ENCODE assay signal across 18 cellular contexts in the genomic region with DNA sequence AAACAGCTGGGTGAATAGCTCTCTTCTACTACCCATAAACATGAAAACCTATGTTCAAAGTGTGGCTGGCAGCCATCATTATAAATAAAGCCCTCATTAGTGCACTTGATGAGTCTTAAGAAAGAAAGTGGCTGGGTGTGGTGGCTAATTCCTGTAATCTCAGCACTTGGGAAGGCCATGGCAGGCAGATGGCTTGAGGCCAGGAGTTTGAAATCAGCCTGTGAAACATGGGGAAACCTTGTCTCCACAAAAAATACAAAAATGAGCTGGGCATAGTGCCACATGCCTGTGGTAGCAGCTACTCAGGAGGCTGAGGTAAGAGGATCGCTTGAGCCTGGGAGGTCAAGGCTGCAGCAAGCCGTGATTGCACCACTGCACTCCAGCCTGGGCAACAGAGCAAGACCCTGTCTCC. TPM values are rescaled to one million over a fixed set of nuclear protein-coding genes. Genes with fewer than 3 reads are reported as not detected.
DNase-seq lines count a peak whose midpoint lies in the region; ATAC-seq, FAIRE-seq and TF ChIP-seq lines count a peak whose summit lies in the region.
"Had no signal": no experiment of that assay in that cellular context is flagged by ENCODE, and none has a peak within 500 bp of the region (broad histone marks: within the 10 kb centered on the region; RNA-seq: fewer than 3 reads in every experiment).

No MANE protein-coding gene starts in this region.

- H3K27ac ChIP-seq in small intestine (ENCODE audit: low read depth in 1 of 2, low read length in 1 of 2) = peak overlapping the region in 1 of 2 donors; percentile 8
- H3K27ac ChIP-seq: 22Rv1, ovary had no signal

- ATAC-seq in HG03097 (IDR thresholded peaks at IDR 0.05; ENCODE audit: low FRiP score, unreplicated experiment) = no peak
- ATAC-seq: activated CD4-positive, CD25-positive, alpha-beta regulatory T cell treated with anti-CD3 and anti-CD28 coated beads, Interleukin-2, amount 50 U/mL, for 24 hours; activated T-cell treated with anti-CD3 and anti-CD28 coated beads, Interleukin-2, amount 50 U/mL, for 4 hours; Right ventricle myocardium inferior had no signal

- H3K4me1 ChIP-seq in small intestine (ENCODE audit: control insufficient read depth in 2 of 2, insufficient read depth in 1 of 2, low read depth in 1 of 2, low read length in 1 of 2) = no peaks in the 10 kb centered on the region

- no peak overlapping the region for H3K4me3 ChIP-seq in epithelial cell of esophagus (ENCODE audit: low read length)
- H3K4me3 ChIP-seq in small intestine (ENCODE audit: low read depth in 1 of 2, low read length in 2 of 2) = no peak overlapping the region
- H3K4me3 ChIP-seq: ovary had no signal

- DNase-seq in DMS 273 (lab: John Stamatoyannopoulos, UW; ENCODE audit: unreplicated experiment) = peak; percentile 40
- DNase-seq in DMS 273 treated with DMSO at 0.1 percent for 48 hours (lab: John Stamatoyannopoulos, UW) = no peak
- peak; percentile 72 for DNase-seq in NCI-H82 (lab: John Stamatoyannopoulos, UW)
- peak; percentile 57 for DNase-seq in epithelial cell of esophagus (ENCODE audit: low read depth)
- peak; percentile 70 for DNase-seq in small intestine
- DNase-seq in NCI-H2107 treated with DMSO at 0.1 percent for 48 hours (lab: John Stamatoyannopoulos, UW; ENCODE audit: unreplicated experiment) = no peak
- no peak for DNase-seq in T-helper 1 cell
- DNase-seq: activated T-cell treated with anti-CD3 and anti-CD28 coated beads, Interleukin-2, amount 50 U/mL, for 4 hours; DND-41; foreskin melanocyte; NCI-H1930; ovary; stimulated activated CD4-positive, alpha-beta T cell treated with anti-CD3 and anti-CD28 coated beads, Interleukin-2, amount 100 ng/mL, for 48 hours; stimulated activated naive CD4-positive, alpha-beta T cell treated with Interleukin-2 at 50 U/mL for 16 hours had no signal

- H3K36me3 ChIP-seq in small intestine (ENCODE audit: control insufficient read depth in 2 of 2, insufficient read depth in 2 of 2, low read length in 2 of 2) = no peaks in the 10 kb centered on the region
- H3K36me3 ChIP-seq: ovary had no signal

- no peak for TF ChIP-seq CTCF in epithelial cell of esophagus (IDR thresholded peaks at IDR 0.05; ENCODE audit: insufficient read depth, low read depth, low read length, missing control alignments)

- H3K9me3 ChIP-seq in small intestine (ENCODE audit: control insufficient read depth, low read depth) = no peaks in the 10 kb centered on the region
- H3K9me3 ChIP-seq: ovary had no signal

- 6 to 56% (median 39%) methylated on average over 2 of the region's 2 CpGs for WGBS in small intestine, 3 donors

- no peak for FAIRE-seq in small intestine (lab: Jason Lieb, UNC)

- H3K27me3 ChIP-seq in small intestine (ENCODE audit: control insufficient read depth in 2 of 2, insufficient read depth in 2 of 2, low read length in 2 of 2) = no peaks in the 10 kb centered on the region
- H3K27me3 ChIP-seq: ovary had no signal

RNA-seq across cellular contexts. Expression of a gene that starts 28.3 kb away (rescaled TPM):
- polyA plus RNA-seq in small intestine = 1 to 10 TPM; 5.7 to 8.5 (median 7.6) TPM

RNA-seq across cellular contexts. Expression of a gene that starts 45.6 kb away (rescaled TPM):
- polyA plus RNA-seq in small intestine = 1 to 10 TPM; 3.8 to 5.8 (median 5.5) TPM

Comparison
In these comparisons a context has a peak if more than half of its experiments do, and no peak if none do; other contexts are left out.
1. DNase-seq: peak in DMS 273 (single experiment), NCI-H82 (single experiment), epithelial cell of esophagus (single experiment) and small intestine (single experiment); none in DMS 273 treated with DMSO at 0.1 percent for 48 hours (single experiment), NCI-H2107 treated with DMSO at 0.1 percent for 48 hours (single experiment) and T-helper 1 cell (0 of 5).